Comparison of ENCODE assay signal across 1 cellular context in the genomic region with DNA sequence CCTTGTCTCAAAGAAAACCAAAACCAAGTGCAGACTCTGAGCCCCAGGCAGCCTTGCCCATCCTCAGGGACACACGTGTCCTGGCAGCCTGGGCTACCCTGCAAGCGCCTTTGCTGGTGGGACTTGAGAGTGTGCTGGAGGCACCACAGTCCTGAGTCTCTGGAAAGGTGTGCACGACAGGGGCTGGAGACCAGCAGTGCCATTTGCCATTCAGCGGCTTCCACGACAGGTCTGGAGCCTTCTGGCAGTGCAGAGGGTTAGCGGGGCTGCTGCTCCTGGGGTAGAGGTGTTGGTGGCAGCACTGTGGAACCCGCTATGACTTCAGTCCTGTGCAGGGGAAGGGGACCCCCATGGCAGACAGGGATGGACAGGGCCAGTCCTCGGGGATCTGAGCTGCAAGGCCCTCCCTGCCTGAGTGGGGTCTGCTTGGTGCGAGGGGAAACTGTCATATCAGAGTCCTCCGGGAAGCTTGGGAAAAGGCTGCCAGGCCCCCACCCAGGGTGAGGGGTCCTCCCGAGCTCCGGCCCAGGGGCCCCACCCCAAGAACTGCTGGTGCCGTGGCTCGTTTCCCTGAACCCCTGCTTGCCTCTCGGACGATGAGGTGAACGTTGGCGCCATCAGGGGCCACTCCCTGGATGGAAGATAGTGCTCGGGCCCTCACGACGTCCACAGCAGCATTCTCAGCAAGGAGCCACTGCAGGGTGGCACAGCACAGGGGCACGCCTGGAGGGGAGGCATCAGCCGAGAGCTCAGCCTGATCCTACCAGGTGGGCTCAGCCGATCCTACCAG.
A peak's percentile ranks its signal among the peaks of the same experiment; 100 is the strongest.
TF ChIP-seq lines count a peak whose summit lies in the region.

No MANE protein-coding gene starts in this region.

TF ChIP-seq in K562, 482 proteins besides CTCF, POLR2A, EP300 and RAD21:
- TF ChIP-seq RBFOX2 (IDR thresholded peaks at IDR 0.05; ENCODE audit: low read depth, low read length) (peak; percentile 36; the same call in 1 of the 2 replicates), ZNF408 (CRISPR knock-in tag; IDR thresholded peaks at IDR 0.05; ENCODE audit: low read depth) (no peak), RNF2 (IDR thresholded peaks at IDR 0.05) (no peak), POLR2G (IDR thresholded peaks at IDR 0.05; ENCODE audit: low read depth, low read length) (peak; percentile 32; the same call in 1 of the 2 replicates), CAMTA2 (CRISPR knock-in tag; conservative IDR thresholded peaks at IDR 0.05) (no peak), TAL1 (IDR thresholded peaks at IDR 0.05) (no peak), E2F6 (IDR thresholded peaks at IDR 0.05; ENCODE audit: borderline replicate concordance in 1 of 2, extremely low read depth in 1 of 2, insufficient read depth in 1 of 2, insufficient read length in 1 of 2, low read depth in 1 of 2, low read length in 1 of 2, poor library complexity in 1 of 2, severe bottlenecking in 1 of 2) (no peak), JUN (IDR thresholded peaks at IDR 0.05; ENCODE audit: borderline replicate concordance, low read depth, low read length) (no peak), JUN (CRISPR knock-in tag; IDR thresholded peaks at IDR 0.05; ENCODE audit: borderline replicate concordance) (no peak), NR3C1 (CRISPR knock-in tag; IDR thresholded peaks at IDR 0.05) (no peak), HLTF (IDR thresholded peaks at IDR 0.05) (no peak), KDM2B (CRISPR knock-in tag; IDR thresholded peaks at IDR 0.05) (no peak)
